Comparison of ENCODE assay signal across 8 cellular contexts in the genomic region with DNA sequence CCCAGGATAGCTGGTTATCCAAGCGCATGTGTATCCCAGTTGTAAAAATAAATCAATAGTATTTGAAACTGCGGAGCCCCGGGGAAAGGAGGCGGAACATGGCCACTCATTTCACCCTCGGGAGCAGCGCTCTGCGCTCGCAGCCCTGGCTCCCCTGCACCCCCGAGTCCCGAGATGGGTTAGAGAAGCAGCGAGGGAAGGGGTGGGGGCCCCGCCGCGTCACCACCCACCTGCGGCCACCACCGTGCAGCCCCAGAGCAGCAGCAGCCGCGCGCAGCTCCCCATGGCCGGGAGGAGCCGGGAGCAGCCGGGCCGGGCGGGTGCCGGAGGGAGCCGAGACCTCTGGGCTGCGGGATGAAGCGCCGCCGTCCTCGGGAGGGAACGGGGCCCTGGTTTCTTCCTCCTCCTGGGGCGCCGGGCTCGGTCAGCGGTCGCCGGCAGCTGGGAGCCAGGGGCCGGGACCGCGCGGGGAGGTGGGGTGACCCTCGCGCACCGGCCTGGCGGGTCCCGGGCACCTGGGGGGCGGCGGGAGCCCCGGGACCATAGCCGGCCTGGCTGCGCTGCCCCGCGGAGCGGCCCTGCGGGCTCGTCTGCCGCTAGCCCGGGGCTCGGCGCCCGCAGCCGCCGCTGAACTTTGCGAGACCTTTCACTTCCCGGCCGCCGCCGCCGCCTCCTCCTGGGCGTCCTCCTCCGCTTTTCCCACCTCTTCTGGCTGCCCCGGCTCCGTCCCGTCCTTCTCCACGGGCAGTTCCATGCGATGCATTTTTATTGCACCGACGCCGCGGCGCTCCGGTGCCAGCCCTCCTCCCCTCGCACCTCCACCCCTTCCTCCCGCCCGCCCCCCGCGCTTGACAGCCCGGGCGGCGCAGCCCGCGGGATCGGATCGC. TPM values are rescaled to one million over a fixed set of nuclear protein-coding genes. Genes with fewer than 3 reads are reported as not detected.
DNase-seq lines count a peak whose midpoint lies in the region; ATAC-seq and TF ChIP-seq lines count a peak whose summit lies in the region.

A gene (minus strand): TSS at position 740 of the 887 bp plus-strand sequence. CDS start 455 bp downstream, at position 285.

- intact Hi-C loops in colonic mucosa (cut with DNase I): no loop called here

- peak in 1 of 2 donors; percentile 14 for TF ChIP-seq RAD21 in liver (IDR thresholded peaks at IDR 0.05)

- H3K27me3 ChIP-seq in colonic mucosa (no peaks in the 10 kb centered on the region), liver (ENCODE audit: control insufficient read depth in 4 of 4, insufficient read depth in 4 of 4, low read length in 3 of 4) (no peaks in the 10 kb centered on the region)

- peak; percentile 64 for DNase-seq in ELR (ENCODE audit: low read depth)
- DNase-seq in colonic mucosa: peak; percentile 63
- peak; percentile 42 for DNase-seq in stimulated activated naive CD8-positive, alpha-beta T cell treated with anti-CD3 and anti-CD28 coated beads, Interleukin-15, Interleukin-2, amounts not matched to agents 100 U/mL and 50 U/mL, for 24 hours
- no peak for DNase-seq in inferior parietal cortex (ENCODE audit: extremely low spot score)
- no peak for DNase-seq in NCI-H2107 treated with DMSO at 0.1 percent for 48 hours (lab: John Stamatoyannopoulos, UW; ENCODE audit: unreplicated experiment)

- no peak for TF ChIP-seq CTCF in colonic mucosa (IDR thresholded peaks at IDR 0.05)
- TF ChIP-seq CTCF in liver (IDR thresholded peaks at IDR 0.05; ENCODE audit: low read depth, low read length, missing input control): no peak

- H3K27ac Mint-ChIP-seq in T-helper 1 cell treated with Interleukin-12 subunit alpha and Interleukin-12 subunit beta and Interleukin-4 antibody, amounts not matched to agents 30 μg/mL and 1 μg/mL, for 36 hours: no peak within 1 kb of the TSS

- H3K36me3 Mint-ChIP-seq in T-helper 1 cell treated with Interleukin-12 subunit alpha and Interleukin-12 subunit beta and Interleukin-4 antibody, amounts not matched to agents 30 μg/mL and 1 μg/mL, for 36 hours (ENCODE audit: low read depth): no peaks in the 10 kb centered on the region

- H3K36me3 ChIP-seq in colonic mucosa: no peaks in the 10 kb centered on the region
- H3K36me3 ChIP-seq in liver (ENCODE audit: control insufficient read depth in 4 of 4, insufficient read depth in 3 of 4, low read depth in 1 of 4, low read length in 3 of 4): no peaks in the 10 kb centered on the region

- H3K27ac ChIP-seq in colonic mucosa: peak within 1 kb of the TSS; percentile 44
- H3K27ac ChIP-seq in liver (ENCODE audit: low read depth in 1 of 2, low read length in 2 of 2): peak within 1 kb of the TSS; percentile 80 to 81

- H3K4me1 ChIP-seq in colonic mucosa: no peaks in the 10 kb centered on the region
- H3K4me1 ChIP-seq in liver (ENCODE audit: control insufficient read depth in 4 of 4, insufficient read depth in 4 of 4, low read length in 3 of 4): peaks cover 7 to 33% (median 18%) of the 10 kb centered on the region in 4 donors

- H3K4me3 Mint-ChIP-seq in T-helper 1 cell treated with Interleukin-12 subunit alpha and Interleukin-12 subunit beta and Interleukin-4 antibody, amounts not matched to agents 30 μg/mL and 1 μg/mL, for 36 hours: peak within 1 kb of the TSS; percentile 80

- H3K4me1 Mint-ChIP-seq in T-helper 1 cell treated with Interleukin-12 subunit alpha and Interleukin-12 subunit beta and Interleukin-4 antibody, amounts not matched to agents 30 μg/mL and 1 μg/mL, for 36 hours (ENCODE audit: low read depth): peaks cover 10% of the 10 kb centered on the region

- H3K4me3 ChIP-seq in colonic mucosa (peak within 1 kb of the TSS; percentile 80), liver (ENCODE audit: low read depth in 1 of 3, low read length in 3 of 3) (peak within 1 kb of the TSS; percentile 77 to 97 (median 86))

- no peaks in the 10 kb centered on the region for H3K9me3 Mint-ChIP-seq in T-helper 1 cell treated with Interleukin-12 subunit alpha and Interleukin-12 subunit beta and Interleukin-4 antibody, amounts not matched to agents 30 μg/mL and 1 μg/mL, for 36 hours

- ATAC-seq in HG02678 (IDR thresholded peaks at IDR 0.05; ENCODE audit: unreplicated experiment): peak; percentile 69
- peak; percentile 53 for ATAC-seq in stimulated activated naive CD8-positive, alpha-beta T cell treated with anti-CD3 and anti-CD28 coated beads, Interleukin-15, Interleukin-2, amounts not matched to agents 100 U/mL and 50 U/mL, for 24 hours

- H3K9ac ChIP-seq in colonic mucosa (ENCODE audit: low read depth in 2 of 2, low read length in 2 of 2) (peak within 1 kb of the TSS; percentile 72 to 73), liver (ENCODE audit: low read depth in 1 of 2, low read length in 2 of 2) (peak within 1 kb of the TSS; percentile 52 to 84)

- under 1% methylated on average over 95 of the region's 95 CpGs for WGBS in liver

- H3K9me3 ChIP-seq in colonic mucosa: no peaks in the 10 kb centered on the region
- H3K9me3 ChIP-seq in liver (ENCODE audit: control insufficient read depth in 4 of 4, low read length in 3 of 4): no peaks in the 10 kb centered on the region

- peaks cover 91% of the 10 kb centered on the region for H3K27me3 Mint-ChIP-seq in T-helper 1 cell treated with Interleukin-12 subunit alpha and Interleukin-12 subunit beta and Interleukin-4 antibody, amounts not matched to agents 30 μg/mL and 1 μg/mL, for 36 hours (ENCODE audit: low read depth)

TF ChIP-seq in liver, 16 proteins besides CTCF, POLR2A, EP300 and RAD21:
- TF ChIP-seq, protein P1, sequence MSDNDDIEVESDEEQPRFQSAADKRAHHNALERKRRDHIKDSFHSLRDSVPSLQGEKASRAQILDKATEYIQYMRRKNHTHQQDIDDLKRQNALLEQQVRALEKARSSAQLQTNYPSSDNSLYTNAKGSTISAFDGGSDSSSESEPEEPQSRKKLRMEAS (IDR thresholded peaks at IDR 0.05): no peak
- TF ChIP-seq, protein P2, sequence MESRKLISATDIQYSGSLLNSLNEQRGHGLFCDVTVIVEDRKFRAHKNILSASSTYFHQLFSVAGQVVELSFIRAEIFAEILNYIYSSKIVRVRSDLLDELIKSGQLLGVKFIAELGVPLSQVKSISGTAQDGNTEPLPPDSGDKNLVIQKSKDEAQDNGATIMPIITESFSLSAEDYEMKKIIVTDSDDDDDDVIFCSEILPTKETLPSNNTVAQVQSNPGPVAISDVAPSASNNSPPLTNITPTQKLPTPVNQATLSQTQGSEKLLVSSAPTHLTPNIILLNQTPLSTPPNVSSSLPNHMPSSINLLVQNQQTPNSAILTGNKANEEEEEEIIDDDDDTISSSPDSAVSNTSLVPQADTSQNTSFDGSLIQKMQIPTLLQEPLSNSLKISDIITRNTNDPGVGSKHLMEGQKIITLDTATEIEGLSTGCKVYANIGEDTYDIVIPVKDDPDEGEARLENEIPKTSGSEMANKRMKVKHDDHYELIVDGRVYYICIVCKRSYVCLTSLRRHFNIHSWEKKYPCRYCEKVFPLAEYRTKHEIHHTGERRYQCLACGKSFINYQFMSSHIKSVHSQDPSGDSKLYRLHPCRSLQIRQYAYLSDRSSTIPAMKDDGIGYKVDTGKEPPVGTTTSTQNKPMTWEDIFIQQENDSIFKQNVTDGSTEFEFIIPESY (IDR thresholded peaks at IDR 0.05): no peak
- TF ChIP-seq HNF4A (conservative IDR thresholded peaks at IDR 0.05) (no peak), TAF1 (conservative IDR thresholded peaks at IDR 0.05) (no peak), EGR1 (IDR thresholded peaks at IDR 0.05; ENCODE audit: low read depth in 2 of 2) (no peak), RXRA (IDR thresholded peaks at IDR 0.05) (peak in 1 of 2 donors; percentile 11), NR2F2 (IDR thresholded peaks at IDR 0.05) (no peak), YY1 (IDR thresholded peaks at IDR 0.05) (peak; percentile 37), GABPA (IDR thresholded peaks at IDR 0.05 in 1 of 2, conservative IDR thresholded peaks at IDR 0.05 in 1 of 2) (no peak)

RNA-seq across cellular contexts. Expression of the gene that starts here (rescaled TPM):
- 10 to 100 TPM; 12.4 to 16.8 TPM for total RNA-seq in colonic mucosa
- 10 to 100 TPM in 1 of 2 donors, 1 to 10 TPM in 1; 3.2 to 30.5 TPM for total RNA-seq in liver
- 10 to 100 TPM; 12.7 to 17.2 TPM for polyA plus RNA-seq in liver

Comparison
In these comparisons a context has a peak if more than half of its experiments do, and no peak if none do; other contexts are left out.
1. DNase-seq: peak in ELR (single experiment), colonic mucosa (single experiment) and stimulated activated naive CD8-positive, alpha-beta T cell treated with anti-CD3 and anti-CD28 coated beads, Interleukin-15, Interleukin-2, amounts not matched to agents 100 U/mL and 50 U/mL, for 24 hours (single experiment); none in inferior parietal cortex (single experiment) and NCI-H2107 treated with DMSO at 0.1 percent for 48 hours (single experiment).